Comparison of ENCODE assay signal across 1 cellular context in the genomic region with DNA sequence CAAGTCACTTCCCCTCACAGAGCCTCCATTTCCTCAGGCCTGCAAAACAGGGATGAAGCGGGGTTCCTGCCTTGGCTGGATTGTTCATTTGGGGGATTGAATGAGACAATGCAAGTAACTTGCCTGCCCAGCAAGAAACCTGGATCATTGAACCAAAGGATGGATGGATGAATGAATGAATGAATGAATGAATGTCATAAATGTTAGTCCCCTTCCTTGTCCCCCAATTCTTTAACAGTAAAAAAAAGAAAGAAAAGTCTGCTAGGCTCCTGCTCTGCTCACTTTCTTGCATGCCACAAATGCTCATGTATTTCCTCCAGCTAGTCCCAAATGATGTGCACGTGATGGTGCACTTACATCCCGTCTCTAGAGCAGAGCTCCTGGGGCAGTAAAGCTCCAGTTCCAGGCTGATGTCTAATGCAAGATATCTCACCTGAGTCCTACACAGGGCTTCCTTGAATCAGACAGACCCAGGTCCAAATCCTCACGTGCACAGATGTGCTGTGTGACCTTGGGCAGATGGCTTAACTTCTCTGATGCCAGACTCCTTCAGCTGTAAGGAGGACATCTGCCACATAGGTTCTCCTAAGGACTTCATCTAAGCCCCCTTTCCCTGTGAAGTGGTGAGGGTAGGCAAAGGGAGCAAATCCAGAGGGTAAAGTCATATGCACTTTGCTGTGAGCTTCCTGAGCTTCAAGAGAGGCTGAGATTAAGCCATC.
TF ChIP-seq lines count a peak whose summit lies in the region.

No MANE protein-coding gene starts in this region.

TF ChIP-seq in GM12878, 131 proteins besides CTCF, POLR2A, EP300 and RAD21:
- TF ChIP-seq ZNF24 (IDR thresholded peaks at IDR 0.05) (peak; percentile 64), SMARCA5 (IDR thresholded peaks at IDR 0.05) (peak; percentile 32; the same call in 1 of the 2 replicates), BMI1 (IDR thresholded peaks at IDR 0.05; ENCODE audit: borderline replicate concordance) (no peak)
